In genomic region chr17:60229189-60229802, GRCh38 we compare ENCODE assay signal across 13 cellular contexts.
DNase-seq lines count a peak whose midpoint lies in the region; ATAC-seq, FAIRE-seq and TF ChIP-seq lines count a peak whose summit lies in the region.
"Had no signal": no experiment of that assay in that cellular context is flagged by ENCODE, and none has a peak within 500 bp of the region (broad histone marks: within the 10 kb centered on the region; RNA-seq: fewer than 3 reads in every experiment).

No MANE protein-coding gene starts in this region.

- peaks cover 1 to 2% of the 10 kb centered on the region in 2 experiments for H3K36me3 ChIP-seq in endothelial cell of umbilical vein (ENCODE audit: control insufficient read depth in 2 of 2, extremely low read depth in 1 of 2, insufficient read depth in 2 of 2, low read length in 2 of 2)

- H3K4me2 ChIP-seq in endothelial cell of umbilical vein (ENCODE audit: insufficient read depth, low read length): no peak overlapping the region

- no peak overlapping the region for H3K4me3 ChIP-seq in endothelial cell of umbilical vein (replicated peaks in 1 of 3; ENCODE audit: insufficient read depth in 1 of 3, low read depth in 1 of 3, low read length in 3 of 3)
- H3K4me3 ChIP-seq: ascending aorta had no signal

- in situ Hi-C loops in ACHN (cut with HindIII; ENCODE audit: low pct_ligation_motif_present, low pct_unique_long_range_greater_than_20kb, low sequenced_read_pairs): no loop called here

- H3K27me3 ChIP-seq in endothelial cell of umbilical vein (ENCODE audit: control insufficient read depth in 2 of 2, insufficient read depth in 2 of 2, low read length in 2 of 2): no peaks in the 10 kb centered on the region
- H3K27me3 ChIP-seq: ascending aorta had no signal

- H3K79me2 ChIP-seq in endothelial cell of umbilical vein (ENCODE audit: control insufficient read depth, insufficient read depth, low read length): no peaks in the 10 kb centered on the region
- H3K79me2 ChIP-seq: parathyroid adenoma had no signal

- intact Hi-C loops in endothelial cell of umbilical vein (cut with micrococcal nuclease): loop anchor here (1.0 kb wide), 1 partner anchor 86 kb away; no protein-coding TSS in a partner anchor

- TF ChIP-seq CTCF in GM10266 (IDR thresholded peaks at IDR 0.05; ENCODE audit: control insufficient read depth, insufficient read depth, low read depth, missing control alignments): peak; percentile 1
- TF ChIP-seq CTCF in endothelial cell of umbilical vein (IDR thresholded peaks at IDR 0.05; ENCODE audit: extremely low read depth in 1 of 2, insufficient read depth in 1 of 2, low read depth in 1 of 2, low read length in 2 of 2): no peak

- no peak for FAIRE-seq in endothelial cell of umbilical vein (lab: Jason Lieb, UNC)

- ATAC-seq in HG02884 (IDR thresholded peaks at IDR 0.05; ENCODE audit: unreplicated experiment): no peak
- ATAC-seq in HG03469 (IDR thresholded peaks at IDR 0.05; ENCODE audit: unreplicated experiment): no peak
- ATAC-seq in GM18517 (IDR thresholded peaks at IDR 0.05; ENCODE audit: unreplicated experiment): no peak
- ATAC-seq: activated CD8-positive, alpha-beta memory T cell treated with anti-CD3 and anti-CD28 coated beads, Interleukin-2, amount 10 ng/mL, durations not matched to agents 7 days and 5 days; CD8-positive, alpha-beta T cell had no signal

- H3K27ac ChIP-seq in endothelial cell of umbilical vein (ENCODE audit: insufficient read depth, low read depth, low read length): no peak overlapping the region
- H3K27ac ChIP-seq: ascending aorta, parathyroid adenoma had no signal

- H2AFZ ChIP-seq in endothelial cell of umbilical vein (ENCODE audit: low read depth, low read length): no peak overlapping the region
- H2AFZ ChIP-seq: parathyroid adenoma had no signal

- DNase-seq in ACHN (peak; percentile 15), GM10266 (ENCODE audit: extremely low spot score) (no peak), NCI-H69 (lab: John Stamatoyannopoulos, UW) (peak; percentile 47), endothelial cell of umbilical vein (ENCODE audit: low read depth, low spot score) (peak; percentile 12), iPS-NIHi11 (ENCODE audit: low spot score) (no peak)
- DNase-seq: activated CD8-positive, alpha-beta memory T cell treated with anti-CD3 and anti-CD28 coated beads, Interleukin-2, amount 10 ng/mL, durations not matched to agents 7 days and 5 days; CD8-positive, alpha-beta T cell; stimulated activated CD4-positive, alpha-beta T cell treated with anti-CD3 and anti-CD28 coated beads, Interleukin-4, amount 100 ng/mL, for 4 hours had no signal

- CTCF ChIA-PET in endothelial cell of umbilical vein (lab: Charles Lee): no interaction called here

- no TSS peak for BruUV-seq in endothelial cell of umbilical vein (replicated peaks; lab: Mats Ljungman, UMichigan)

- POLR2A ChIA-PET in endothelial cell of umbilical vein (lab: Charles Lee): no interaction called here

- TF ChIP-seq POLR2A in endothelial cell of umbilical vein (IDR thresholded peaks at IDR 0.05; ENCODE audit: low read depth, low read length): no peak

- no peak overlapping the region for H3K9ac ChIP-seq in endothelial cell of umbilical vein (replicated peaks; ENCODE audit: extremely low read depth, insufficient read depth, low read length)
- H3K9ac ChIP-seq: parathyroid adenoma had no signal

- no peaks in the 10 kb centered on the region for H3K9me1 ChIP-seq in endothelial cell of umbilical vein (replicated peaks; ENCODE audit: control insufficient read depth, extremely low read depth, insufficient read depth, low read length)

- H3K9me3 ChIP-seq in endothelial cell of umbilical vein (replicated peaks; ENCODE audit: control insufficient read depth, insufficient read depth, low read length): no peaks in the 10 kb centered on the region
- H3K9me3 ChIP-seq: ascending aorta had no signal

- H4K20me1 ChIP-seq in endothelial cell of umbilical vein (replicated peaks; ENCODE audit: control insufficient read depth, extremely low read depth, insufficient read depth, low read length): no peaks in the 10 kb centered on the region

- no peaks in the 10 kb centered on the region for H3K4me1 ChIP-seq in endothelial cell of umbilical vein (ENCODE audit: control insufficient read depth, extremely low read depth, insufficient read depth, low read length)
- H3K4me1 ChIP-seq: ascending aorta, parathyroid adenoma had no signal

- dilution Hi-C loops in endothelial cell of umbilical vein (cut with MboI; ENCODE audit: extremely low pct_ligation_motif_present, low sequenced_read_pairs): no loop called here

TF ChIP-seq in endothelial cell of umbilical vein, 7 proteins besides CTCF, POLR2A, EP300 and RAD21:
- TF ChIP-seq GATA2 (IDR thresholded peaks at IDR 0.05; ENCODE audit: insufficient read depth, insufficient read length, low read depth, low read length) (no peak), JUN (IDR thresholded peaks at IDR 0.05; ENCODE audit: borderline replicate concordance, insufficient read depth, insufficient read length, low read depth) (no peak), EZH2 (IDR thresholded peaks at IDR 0.05; ENCODE audit: borderline replicate concordance, low read depth, low read length, severe bottlenecking) (no peak), MAX (IDR thresholded peaks at IDR 0.05; ENCODE audit: insufficient read depth, insufficient read length) (no peak), FOS (IDR thresholded peaks at IDR 0.05; ENCODE audit: borderline replicate concordance, insufficient read depth, low read length) (no peak), POLR2AphosphoS5 (IDR thresholded peaks at IDR 0.05; ENCODE audit: insufficient read depth, low read depth, low read length) (no peak), MYC (IDR thresholded peaks at IDR 0.05; ENCODE audit: low read depth, low read length) (no peak)

Comparison
In these comparisons a context has a peak if more than half of its experiments do, and no peak if none do; other contexts are left out.
1. DNase-seq: peak in ACHN (single experiment), NCI-H69 (single experiment) and endothelial cell of umbilical vein (single experiment); none in GM10266 (single experiment) and iPS-NIHi11 (single experiment).